In the genomic region with DNA sequence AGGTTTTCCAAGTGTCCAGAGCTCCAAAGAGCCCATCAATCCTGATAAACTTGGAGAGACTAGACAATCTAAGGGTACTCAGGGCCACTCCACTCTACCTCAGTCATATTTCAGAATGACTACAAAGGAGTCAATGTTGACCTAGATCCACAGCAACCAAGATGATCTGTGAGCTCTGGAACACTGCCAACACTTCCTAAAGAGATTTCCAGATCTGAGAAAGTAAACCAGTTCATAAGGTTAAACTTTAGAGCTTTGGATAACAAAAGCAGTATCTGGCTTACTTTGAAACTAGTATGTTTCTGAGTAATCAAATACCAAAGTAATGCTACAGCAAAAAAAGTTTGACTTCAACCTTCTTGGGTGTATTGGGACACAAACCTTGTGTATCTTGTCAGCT, we compare ENCODE assay signal across 24 cellular contexts.
DNase-seq lines count a peak whose midpoint lies in the region; ATAC-seq, FAIRE-seq and TF ChIP-seq lines count a peak whose summit lies in the region.
"Had no signal": no experiment of that assay in that cellular context is flagged by ENCODE, and none has a peak within 500 bp of the region (broad histone marks: within the 10 kb centered on the region; RNA-seq: fewer than 3 reads in every experiment).

No MANE protein-coding gene starts in this region.

- no peak overlapping the region for H3K4me2 ChIP-seq in mesenchymal stem cell (ENCODE audit: low read length, poor library complexity, severe bottlenecking)

- no peak for TF ChIP-seq POLR2A in gastroesophageal sphincter (IDR thresholded peaks at IDR 0.05)

- no peak for ATAC-seq in gastroesophageal sphincter
- ATAC-seq: effector memory CD8-positive, alpha-beta T cell; heart left ventricle; sciatic nerve; stimulated activated naive CD8-positive, alpha-beta T cell treated with anti-CD3 and anti-CD28 coated beads, Interleukin-15, amount 100 ng/mL, for 72 hours; T-cell had no signal

- H3K18ac ChIP-seq in mesenchymal stem cell (ENCODE audit: low read depth in 1 of 2, low read length in 2 of 2): no peak overlapping the region

- H3K4me1 ChIP-seq in mesenchymal stem cell (ENCODE audit: control insufficient read depth, insufficient read depth, low read depth, low read length): peaks cover 3% of the 10 kb centered on the region
- H3K4me1 ChIP-seq in gastroesophageal sphincter: peaks cover 0 to 10% (median 2%) of the 10 kb centered on the region in 3 donors

- H3K79me1 ChIP-seq in mesenchymal stem cell (replicated peaks; ENCODE audit: low read length, poor library complexity, severe bottlenecking): no peaks in the 10 kb centered on the region

- H3K9me3 ChIP-seq in mesenchymal stem cell (ENCODE audit: control insufficient read depth, low read length) (no peaks in the 10 kb centered on the region), gastroesophageal sphincter (no peaks in the 10 kb centered on the region)
- H3K9me3 ChIP-seq: BE2C, heart left ventricle had no signal

- H2BK12ac ChIP-seq in mesenchymal stem cell (ENCODE audit: low read length in 2 of 2): no peak overlapping the region

- no peak overlapping the region for H2BK5ac ChIP-seq in mesenchymal stem cell (ENCODE audit: low read depth, low read length, poor library complexity, severe bottlenecking)

- TF ChIP-seq EP300 in gastroesophageal sphincter (IDR thresholded peaks at IDR 0.05): no peak

- H3K27ac ChIP-seq in mesenchymal stem cell (ENCODE audit: low read length, poor library complexity, severe bottlenecking) (no peak overlapping the region), gastroesophageal sphincter (no peak overlapping the region)
- H3K27ac ChIP-seq: 22Rv1, heart left ventricle had no signal

- no peak overlapping the region for H4K91ac ChIP-seq in mesenchymal stem cell (ENCODE audit: low read length)

- no peak overlapping the region for H3K9ac ChIP-seq in mesenchymal stem cell (ENCODE audit: low read length)

- TF ChIP-seq CTCF in LNCaP clone FGC (IDR thresholded peaks at IDR 0.05; ENCODE audit: control insufficient read depth, extremely low read depth, insufficient read depth): no peak
- TF ChIP-seq CTCF in bronchial epithelial cell (IDR thresholded peaks at IDR 0.05; ENCODE audit: insufficient read depth, low read length, severe bottlenecking): no peak
- TF ChIP-seq CTCF in gastroesophageal sphincter (IDR thresholded peaks at IDR 0.05): no peak

- H3K4ac ChIP-seq in mesenchymal stem cell (ENCODE audit: low read depth in 1 of 2, low read length in 2 of 2): no peak overlapping the region

- no peak overlapping the region for H2AK5ac ChIP-seq in mesenchymal stem cell (ENCODE audit: low read length, severe bottlenecking)

- no peak overlapping the region for H3K14ac ChIP-seq in mesenchymal stem cell (ENCODE audit: low read length in 2 of 2)

- no peak for FAIRE-seq in bronchial epithelial cell (lab: Jason Lieb, UNC)

- H3K23ac ChIP-seq in mesenchymal stem cell (ENCODE audit: low read length in 2 of 2): no peak overlapping the region

- no peak overlapping the region for H4K8ac ChIP-seq in mesenchymal stem cell (ENCODE audit: low read length)

- H3K4me3 ChIP-seq in LNCaP clone FGC (ENCODE audit: low read depth, low read length): no peak overlapping the region
- no peak overlapping the region for H3K4me3 ChIP-seq in bronchial epithelial cell (ENCODE audit: low read depth, low read length)
- H3K4me3 ChIP-seq in mesenchymal stem cell (ENCODE audit: insufficient read depth in 1 of 2, low read depth in 1 of 2, low read length in 2 of 2): no peak overlapping the region
- no peak overlapping the region for H3K4me3 ChIP-seq in gastroesophageal sphincter
- H3K4me3 ChIP-seq: heart left ventricle had no signal

- H3K27me3 ChIP-seq in bronchial epithelial cell (ENCODE audit: control insufficient read depth, insufficient read depth, low read length): no peaks in the 10 kb centered on the region
- no peaks in the 10 kb centered on the region for H3K27me3 ChIP-seq in mesenchymal stem cell (ENCODE audit: control insufficient read depth in 1 of 2, insufficient read depth in 1 of 2, low read length in 2 of 2)
- no peaks in the 10 kb centered on the region for H3K27me3 ChIP-seq in gastroesophageal sphincter
- H3K27me3 ChIP-seq: BE2C, heart left ventricle had no signal

- H3K36me3 ChIP-seq in bronchial epithelial cell (ENCODE audit: control insufficient read depth, insufficient read depth, low read length): no peaks in the 10 kb centered on the region
- H3K36me3 ChIP-seq in mesenchymal stem cell (ENCODE audit: control insufficient read depth in 1 of 2, insufficient read depth in 2 of 2, low read depth in 1 of 2, low read length in 2 of 2): no peaks in the 10 kb centered on the region
- H3K36me3 ChIP-seq in gastroesophageal sphincter: no peaks in the 10 kb centered on the region
- H3K36me3 ChIP-seq: BE2C, heart left ventricle had no signal

- DNase-seq in DMS 273 (lab: John Stamatoyannopoulos, UW; ENCODE audit: unreplicated experiment): peak; percentile 9
- DNase-seq in DMS 273 treated with DMSO at 0.1 percent for 48 hours (lab: John Stamatoyannopoulos, UW): no peak
- peak; percentile 18 for DNase-seq in LNCaP clone FGC (ENCODE audit: low read depth)
- DNase-seq in bronchial epithelial cell (ENCODE audit: low read depth): peak; percentile 14
- DNase-seq in mesenchymal stem cell: peak; percentile 22
- no peak for DNase-seq in ureter (ENCODE audit: low spot score)
- no peak for DNase-seq in activated T-cell treated with anti-CD3 and anti-CD28 coated beads, Interleukin-2, amount 50 U/mL, for 48 hours
- DNase-seq: BE2C; cerebellar nuclear complex; COR-L47; effector memory CD8-positive, alpha-beta T cell; H9; heart left ventricle; immature natural killer cell; MV-4-11; naive B cell; NCI-H2029 treated with DMSO at 0.1 percent for 48 hours; NCI-H526 treated with DMSO at 0.1 percent for 48 hours; SHP77; stimulated activated naive CD8-positive, alpha-beta T cell treated with anti-CD3 and anti-CD28 coated beads, Interleukin-15, amount 100 ng/mL, for 72 hours; T-cell had no signal

- H2BK15ac ChIP-seq in mesenchymal stem cell (ENCODE audit: low read depth, poor library complexity, severe bottlenecking): no peak overlapping the region

- no peak overlapping the region for H2AFZ ChIP-seq in mesenchymal stem cell (ENCODE audit: low read depth, low read length)

- H2BK120ac ChIP-seq in mesenchymal stem cell (ENCODE audit: low read depth, low read length): no peak overlapping the region

Comparison
In these comparisons a context has a peak if more than half of its experiments do, and no peak if none do; other contexts are left out.
1. DNase-seq: peak in DMS 273 (single experiment), LNCaP clone FGC (single experiment), bronchial epithelial cell (single experiment) and mesenchymal stem cell (single experiment); none in DMS 273 treated with DMSO at 0.1 percent for 48 hours (single experiment), ureter (single experiment) and activated T-cell treated with anti-CD3 and anti-CD28 coated beads, Interleukin-2, amount 50 U/mL, for 48 hours (0 of 2).